In genomic region chr16:77539336-77539735, GRCh38 we compare ENCODE assay signal across 29 cellular contexts.
DNase-seq lines count a peak whose midpoint lies in the region; ATAC-seq, FAIRE-seq and TF ChIP-seq lines count a peak whose summit lies in the region.
"Had no signal": no experiment of that assay in that cellular context is flagged by ENCODE, and none has a peak within 500 bp of the region (broad histone marks: within the 10 kb centered on the region; RNA-seq: fewer than 3 reads in every experiment).

No MANE protein-coding gene starts in this region.

- H3K79me2 ChIP-seq in astrocyte (ENCODE audit: insufficient read depth, low read length) = no peaks in the 10 kb centered on the region

- H3K9me3 Mint-ChIP-seq in astrocyte (ENCODE audit: unreplicated experiment) (peaks cover 5% of the 10 kb centered on the region), HFFc6 (peaks cover 53% of the 10 kb centered on the region)
- H3K9me3 Mint-ChIP-seq in activated T-cell treated with anti-CD3 and anti-CD28 coated beads, Interleukin-2, amount 50 U/mL, for 24 hours = no peaks in the 10 kb centered on the region
- H3K9me3 Mint-ChIP-seq: CD8-positive, alpha-beta memory T cell had no signal

- H2AFZ ChIP-seq in astrocyte (ENCODE audit: low read depth, low read length) = no peak overlapping the region

- H3K4me3 Mint-ChIP-seq in astrocyte (ENCODE audit: unreplicated experiment) (no peak overlapping the region), HFFc6 (no peak overlapping the region)
- H3K4me3 Mint-ChIP-seq in activated T-cell treated with anti-CD3 and anti-CD28 coated beads, Interleukin-2, amount 50 U/mL, for 24 hours = no peak overlapping the region
- H3K4me3 Mint-ChIP-seq: CD14-positive monocyte; CD4-positive, alpha-beta memory T cell; CD4-positive, CD25-positive, alpha-beta regulatory T cell; CD8-positive, alpha-beta memory T cell had no signal

- H3K4me1 ChIP-seq in astrocyte (ENCODE audit: insufficient read depth, low read length) = no peaks in the 10 kb centered on the region
- H3K4me1 ChIP-seq: BE2C had no signal

- no peak overlapping the region for H3K4me2 ChIP-seq in astrocyte (ENCODE audit: low read length)
- H3K4me2 ChIP-seq: BLaER1 had no signal

- DNase-seq in NCI-H226 = peak; percentile 17
- peak; percentile 23 for DNase-seq in astrocyte (ENCODE audit: low read depth)
- peak; percentile 42 for DNase-seq in fibroblast of the aortic adventitia (ENCODE audit: low read depth)
- peak; percentile 84 for DNase-seq in retinal pigment epithelial cell (ENCODE audit: low read depth)
- no peak for DNase-seq in hypothalamus (lab: John Stamatoyannopoulos, UW)
- DNase-seq in activated T-cell treated with anti-CD3 and anti-CD28 coated beads, Interleukin-2, amount 50 U/mL, for 24 hours = no peak
- DNase-seq in HFFc6 = no peak
- DNase-seq: 8988T; ACHN; BE2C; C1 segment of cervical spinal cord; CD4-positive, alpha-beta memory T cell; CD4-positive, CD25-positive, alpha-beta regulatory T cell; CD8-positive, alpha-beta memory T cell; COR-L47; DMS 273 treated with DMSO at 0.1 percent for 48 hours; DMS153; DMS53; DMS79; DND-41; EL; GDM1 had no signal

- no peaks in the 10 kb centered on the region for H3K27me3 ChIP-seq in astrocyte (ENCODE audit: insufficient read depth, low read length)
- H3K27me3 ChIP-seq: BE2C, BLaER1 had no signal

- no peaks in the 10 kb centered on the region for H3K4me1 Mint-ChIP-seq in astrocyte (ENCODE audit: low read depth, unreplicated experiment)
- no peaks in the 10 kb centered on the region for H3K4me1 Mint-ChIP-seq in activated T-cell treated with anti-CD3 and anti-CD28 coated beads, Interleukin-2, amount 50 U/mL, for 24 hours (ENCODE audit: low read depth)
- no peaks in the 10 kb centered on the region for H3K4me1 Mint-ChIP-seq in HFFc6 (ENCODE audit: low read depth)
- H3K4me1 Mint-ChIP-seq: CD14-positive monocyte; CD4-positive, alpha-beta memory T cell; CD4-positive, CD25-positive, alpha-beta regulatory T cell; CD8-positive, alpha-beta memory T cell had no signal

- H3K36me3 Mint-ChIP-seq in astrocyte (ENCODE audit: low read depth, unreplicated experiment) (no peaks in the 10 kb centered on the region), HFFc6 (ENCODE audit: low read depth) (peaks cover 5% of the 10 kb centered on the region; the same call in 1 of the 2 replicates)
- no peaks in the 10 kb centered on the region for H3K36me3 Mint-ChIP-seq in activated T-cell treated with anti-CD3 and anti-CD28 coated beads, Interleukin-2, amount 50 U/mL, for 24 hours (ENCODE audit: low read depth)
- H3K36me3 Mint-ChIP-seq: CD14-positive monocyte; CD4-positive, alpha-beta memory T cell; CD4-positive, CD25-positive, alpha-beta regulatory T cell; CD8-positive, alpha-beta memory T cell had no signal

- FAIRE-seq in astrocyte (lab: Jason Lieb, UNC) = no peak
- FAIRE-seq: A204.1, GM12878, GM12892, GM19239 had no signal

- H3K9ac ChIP-seq in astrocyte (ENCODE audit: low read length) = no peak overlapping the region
- H3K9ac ChIP-seq: BLaER1 had no signal

- no peak overlapping the region for H3K27ac ChIP-seq in astrocyte (ENCODE audit: low read depth, low read length)
- H3K27ac ChIP-seq: BLaER1 had no signal

- H3K9me3 ChIP-seq in astrocyte (ENCODE audit: insufficient read depth, low read depth, low read length) = no peaks in the 10 kb centered on the region
- H3K9me3 ChIP-seq: BE2C, BLaER1 had no signal

- TF ChIP-seq CTCF in astrocyte (IDR thresholded peaks at IDR 0.05; ENCODE audit: insufficient read depth, low read depth, low read length) = no peak
- no peak for TF ChIP-seq CTCF in fibroblast of the aortic adventitia (IDR thresholded peaks at IDR 0.05; ENCODE audit: insufficient read depth, low read length)
- TF ChIP-seq CTCF in retinal pigment epithelial cell (conservative IDR thresholded peaks at IDR 0.05; ENCODE audit: low read depth, low read length) = no peak
- no peak for TF ChIP-seq CTCF in HFFc6 (IDR thresholded peaks at IDR 0.05)

- H3K27me3 Mint-ChIP-seq in astrocyte (ENCODE audit: low read depth, unreplicated experiment) = peaks cover 28% of the 10 kb centered on the region
- peaks cover 17% of the 10 kb centered on the region for H3K27me3 Mint-ChIP-seq in activated T-cell treated with anti-CD3 and anti-CD28 coated beads, Interleukin-2, amount 50 U/mL, for 24 hours
- H3K27me3 Mint-ChIP-seq in HFFc6 (ENCODE audit: insufficient read depth) = no peaks in the 10 kb centered on the region
- H3K27me3 Mint-ChIP-seq: CD4-positive, CD25-positive, alpha-beta regulatory T cell had no signal

- H3K27ac Mint-ChIP-seq in astrocyte (ENCODE audit: unreplicated experiment) (no peak overlapping the region), HFFc6 (no peak overlapping the region)
- H3K27ac Mint-ChIP-seq in activated T-cell treated with anti-CD3 and anti-CD28 coated beads, Interleukin-2, amount 50 U/mL, for 24 hours = no peak overlapping the region
- H3K27ac Mint-ChIP-seq: CD14-positive monocyte; CD4-positive, alpha-beta memory T cell; CD4-positive, CD25-positive, alpha-beta regulatory T cell; CD8-positive, alpha-beta memory T cell had no signal

- no peaks in the 10 kb centered on the region for H3K36me3 ChIP-seq in astrocyte (ENCODE audit: insufficient read depth, low read length)
- H3K36me3 ChIP-seq: BE2C, BLaER1 had no signal

- H3K4me3 ChIP-seq in astrocyte (ENCODE audit: insufficient read depth, low read depth, low read length) (no peak overlapping the region), fibroblast of the aortic adventitia (ENCODE audit: low read depth, low read length) (no peak overlapping the region), retinal pigment epithelial cell (ENCODE audit: low read length) (no peak overlapping the region)
- H3K4me3 ChIP-seq: BLaER1, GM12878 had no signal

- no peaks in the 10 kb centered on the region for H4K20me1 ChIP-seq in astrocyte (ENCODE audit: insufficient read depth, low read length)
- H4K20me1 ChIP-seq: BLaER1 had no signal

- ATAC-seq in HG03108 (IDR thresholded peaks at IDR 0.05; ENCODE audit: unreplicated experiment) = no peak
- ATAC-seq: GM12878 had no signal

Comparison
In these comparisons a context has a peak if more than half of its experiments do, and no peak if none do; other contexts are left out.
1. DNase-seq: peak in NCI-H226 (single experiment), astrocyte (single experiment), fibroblast of the aortic adventitia (single experiment) and retinal pigment epithelial cell (single experiment); none in hypothalamus (0 of 51), activated T-cell treated with anti-CD3 and anti-CD28 coated beads, Interleukin-2, amount 50 U/mL, for 24 hours (single experiment) and HFFc6 (single experiment).